15 cellular contexts compared by ENCODE assay signal in the genomic region with DNA sequence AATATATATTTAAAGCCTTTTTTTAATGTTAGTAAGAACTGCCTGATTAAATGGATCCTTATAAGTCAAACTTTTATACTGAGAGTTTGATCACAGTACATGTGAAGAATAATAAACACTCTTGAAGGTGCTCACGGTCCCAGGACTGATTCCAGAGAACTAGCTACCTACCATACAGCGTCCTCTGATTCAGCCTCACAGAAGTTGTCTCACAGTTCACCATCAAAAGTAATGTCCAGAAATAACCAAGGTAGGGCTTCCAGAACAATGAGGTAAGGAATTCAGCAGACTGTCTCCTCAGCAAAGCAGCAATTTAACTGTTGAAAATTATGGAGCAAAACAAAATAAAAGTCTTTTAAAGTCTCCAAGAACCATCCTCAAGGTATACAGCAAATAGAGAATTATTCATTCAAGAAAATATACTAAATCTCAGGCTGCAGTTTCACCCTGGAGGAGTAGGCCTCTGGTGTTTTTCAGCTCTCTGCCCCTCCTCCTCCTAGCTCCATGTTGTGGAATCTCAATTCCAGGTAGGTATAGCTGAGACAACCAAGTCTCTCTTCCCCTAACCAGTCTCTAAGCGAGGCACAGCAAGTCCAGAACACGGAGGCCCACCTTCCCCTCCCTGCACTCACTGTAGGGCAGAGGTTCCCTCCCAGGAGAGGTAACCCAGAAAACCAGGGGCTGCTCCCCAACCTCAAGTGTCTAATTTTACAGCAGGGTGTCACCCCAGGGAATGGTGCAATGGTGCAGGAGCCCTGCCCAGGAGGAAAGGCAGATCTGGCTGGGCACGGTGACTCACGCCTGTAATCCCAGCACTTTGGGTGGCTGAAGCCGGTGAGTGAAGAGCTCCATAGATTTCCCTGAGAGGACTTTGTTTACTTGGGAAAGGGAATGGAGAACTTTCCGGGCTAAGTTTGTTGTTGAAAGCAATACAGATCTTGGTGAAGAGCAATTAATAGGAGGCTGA. TPM values are rescaled to one million over a fixed set of nuclear protein-coding genes. Genes with fewer than 3 reads are reported as not detected.
DNase-seq lines count a peak whose midpoint lies in the region; ATAC-seq and TF ChIP-seq lines count a peak whose summit lies in the region.
"Had no signal": no experiment of that assay in that cellular context is flagged by ENCODE, and none has a peak within 500 bp of the region (broad histone marks: within the 10 kb centered on the region; RNA-seq: fewer than 3 reads in every experiment).

No MANE protein-coding gene starts in this region.

- CTCF ChIA-PET in activated CD4-positive, alpha-beta memory T cell treated with anti-CD3 and anti-CD28 coated beads, Interleukin-2, amount 10 ng/mL, durations not matched to agents 7 days and 5 days (lab: Charles Lee), result interaction anchor here (1.7 kb wide), 1 partner anchor 11 kb away, joined by 4 read pairs; no protein-coding TSS in a partner anchor

- H3K18ac ChIP-seq in trophoblast cell (ENCODE audit: low read length), result no peak overlapping the region

- no peaks in the 10 kb centered on the region for H3K9me3 ChIP-seq in trophoblast cell (ENCODE audit: insufficient read depth, low read depth, low read length)

- H3K36me3 Mint-ChIP-seq in activated CD4-positive, alpha-beta memory T cell treated with anti-CD3 and anti-CD28 coated beads, Interleukin-2, amount 10 ng/mL, durations not matched to agents 7 days and 5 days (ENCODE audit: low read depth), result peaks cover 5% of the 10 kb centered on the region

- H3K9me3 Mint-ChIP-seq in activated CD4-positive, alpha-beta memory T cell treated with anti-CD3 and anti-CD28 coated beads, Interleukin-2, amount 10 ng/mL, durations not matched to agents 7 days and 5 days, result no peaks in the 10 kb centered on the region
- H3K9me3 Mint-ChIP-seq: stimulated activated naive CD8-positive, alpha-beta T cell treated with anti-CD3 and anti-CD28 coated beads, Interleukin-15, amount 100 ng/mL, for 72 hours; T-helper 2 cell treated with Interferon-gamma antibody and Interleukin-4, amounts not matched to agents 5 μg/mL and 100 μg/mL, for 36 hours had no signal

- POLR2A ChIA-PET in activated CD4-positive, alpha-beta memory T cell treated with anti-CD3 and anti-CD28 coated beads, Interleukin-2, amount 10 ng/mL, durations not matched to agents 7 days and 5 days (lab: Charles Lee), result no interaction called here

- no peaks in the 10 kb centered on the region for H3K27me3 Mint-ChIP-seq in activated CD4-positive, alpha-beta memory T cell treated with anti-CD3 and anti-CD28 coated beads, Interleukin-2, amount 10 ng/mL, durations not matched to agents 7 days and 5 days
- H3K27me3 Mint-ChIP-seq: activated naive CD8-positive, alpha-beta T cell treated with anti-CD3 and anti-CD28 coated beads for 36 hours; stimulated activated naive CD8-positive, alpha-beta T cell treated with anti-CD3 and anti-CD28 coated beads, Interleukin-15, amount 100 ng/mL, for 72 hours had no signal

- H2AFZ ChIP-seq in trophoblast cell (ENCODE audit: insufficient read depth, low read length, poor library complexity), result no peak overlapping the region

- H3K14ac ChIP-seq in trophoblast cell (ENCODE audit: low read length), result no peak overlapping the region

- no peak overlapping the region for H3K27ac Mint-ChIP-seq in activated CD4-positive, alpha-beta memory T cell treated with anti-CD3 and anti-CD28 coated beads, Interleukin-2, amount 10 ng/mL, durations not matched to agents 7 days and 5 days
- H3K27ac Mint-ChIP-seq: activated naive CD8-positive, alpha-beta T cell treated with anti-CD3 and anti-CD28 coated beads for 36 hours; stimulated activated naive CD8-positive, alpha-beta T cell treated with anti-CD3 and anti-CD28 coated beads, Interleukin-15, amount 100 ng/mL, for 72 hours; T-helper 2 cell treated with Interferon-gamma antibody and Interleukin-4, amounts not matched to agents 5 μg/mL and 100 μg/mL, for 36 hours had no signal

- no peak overlapping the region for H3K27ac ChIP-seq in trophoblast cell (ENCODE audit: low read depth, low read length)
- no peak overlapping the region for H3K27ac ChIP-seq in coronary artery

- H4K12ac ChIP-seq in trophoblast cell (ENCODE audit: low read depth, low read length), result no peak overlapping the region

- no peak overlapping the region for H3K4me3 Mint-ChIP-seq in activated CD4-positive, alpha-beta memory T cell treated with anti-CD3 and anti-CD28 coated beads, Interleukin-2, amount 10 ng/mL, durations not matched to agents 7 days and 5 days
- H3K4me3 Mint-ChIP-seq: activated naive CD8-positive, alpha-beta T cell treated with anti-CD3 and anti-CD28 coated beads for 36 hours; stimulated activated naive CD8-positive, alpha-beta T cell treated with anti-CD3 and anti-CD28 coated beads, Interleukin-15, amount 100 ng/mL, for 72 hours; T-helper 2 cell treated with Interferon-gamma antibody and Interleukin-4, amounts not matched to agents 5 μg/mL and 100 μg/mL, for 36 hours had no signal

- TF ChIP-seq CTCF in coronary artery (IDR thresholded peaks at IDR 0.05), result no peak

- no peaks in the 10 kb centered on the region for H3K27me3 ChIP-seq in trophoblast cell (ENCODE audit: insufficient read depth, low read length)

- H3K4me1 ChIP-seq in trophoblast cell (ENCODE audit: control insufficient read depth in 1 of 2, insufficient read depth in 2 of 2, low read length in 2 of 2), result no peaks in the 10 kb centered on the region

- DNase-seq in GM03348 (ENCODE audit: low spot score) (peak; percentile 17), LoVo (ENCODE audit: low spot score) (peak; percentile 80), trophoblast cell (no peak), coronary artery (ENCODE audit: low spot score) (no peak), NCI-H69 (lab: John Stamatoyannopoulos, UW) (no peak), NCI-H345 treated with DMSO at 0.1 percent for 48 hours (lab: John Stamatoyannopoulos, UW; ENCODE audit: unreplicated experiment) (no peak)
- DNase-seq in activated CD4-positive, alpha-beta memory T cell treated with anti-CD3 and anti-CD28 coated beads, Interleukin-2, amount 10 ng/mL, durations not matched to agents 7 days and 5 days, result no peak
- DNase-seq: activated naive CD8-positive, alpha-beta T cell treated with anti-CD3 and anti-CD28 coated beads for 36 hours; caudate nucleus; NCI-H2029 treated with DMSO at 0.1 percent for 48 hours; NCI-H774; small intestine; stimulated activated naive CD8-positive, alpha-beta T cell treated with anti-CD3 and anti-CD28 coated beads, Interleukin-15, amount 100 ng/mL, for 72 hours had no signal

- no peaks in the 10 kb centered on the region for H3K79me2 ChIP-seq in trophoblast cell (ENCODE audit: control insufficient read depth, insufficient read depth, low read length, poor library complexity)

- H3K36me3 ChIP-seq in trophoblast cell (ENCODE audit: control insufficient read depth in 1 of 2, insufficient read depth in 2 of 2, low read length in 2 of 2), result no peaks in the 10 kb centered on the region

- no peak overlapping the region for H4K8ac ChIP-seq in trophoblast cell (ENCODE audit: low read depth, low read length)

- H2BK120ac ChIP-seq in trophoblast cell (ENCODE audit: insufficient read depth, low read length, poor library complexity), result no peak overlapping the region

- no peak overlapping the region for H3K4me2 ChIP-seq in trophoblast cell (ENCODE audit: low read length)

- no peak overlapping the region for H3K23ac ChIP-seq in trophoblast cell (ENCODE audit: low read length)

- H2BK5ac ChIP-seq in trophoblast cell (ENCODE audit: low read depth, low read length, poor library complexity), result no peak overlapping the region

- peak overlapping the region; percentile 44 for H2BK12ac ChIP-seq in trophoblast cell (ENCODE audit: low read length)

- H3K4me1 Mint-ChIP-seq in activated CD4-positive, alpha-beta memory T cell treated with anti-CD3 and anti-CD28 coated beads, Interleukin-2, amount 10 ng/mL, durations not matched to agents 7 days and 5 days, result peaks cover 37% of the 10 kb centered on the region

- H3K4ac ChIP-seq in trophoblast cell (ENCODE audit: low read depth, low read length), result no peak overlapping the region

- no peak overlapping the region for H3K9ac ChIP-seq in trophoblast cell (ENCODE audit: low read length)

- H3K4me3 ChIP-seq in trophoblast cell (ENCODE audit: low read depth, low read length), result no peak overlapping the region
- no peak overlapping the region for H3K4me3 ChIP-seq in coronary artery

- ATAC-seq in esophagus mucosa, result peak; percentile 96
- ATAC-seq: stimulated activated naive CD8-positive, alpha-beta T cell treated with anti-CD3 and anti-CD28 coated beads, Interleukin-15, amount 100 ng/mL, for 72 hours had no signal

- H3K79me1 ChIP-seq in trophoblast cell (ENCODE audit: low read length), result no peaks in the 10 kb centered on the region

- no peak overlapping the region for H4K91ac ChIP-seq in trophoblast cell (ENCODE audit: low read depth, low read length)

- WGBS in trophoblast cell (ENCODE audit: extremely low coverage, insufficient coverage, insufficient read length), result no CpG with 5 or more reads among the region's 8 CpGs

- no peak overlapping the region for H2AK5ac ChIP-seq in trophoblast cell (ENCODE audit: low read length)

RNA-seq across cellular contexts. Expression of a gene that starts 28.6 kb away (rescaled TPM):
- 2.7 TPM for total RNA-seq in esophagus mucosa
- 0.79 and 0.90 TPM in 2 replicates for polyA plus RNA-seq in trophoblast cell (2013)
- 1 to 10 TPM; 1.2 to 1.4 TPM for total RNA-seq in activated CD4-positive, alpha-beta memory T cell treated with anti-CD3 and anti-CD28 coated beads, Interleukin-2, amount 10 ng/mL, durations not matched to agents 7 days and 5 days

RNA-seq across cellular contexts. Expression of a gene that starts 57.7 kb away (rescaled TPM):
- total RNA-seq in esophagus mucosa, result 14.7 TPM
- polyA plus RNA-seq in trophoblast cell (2013), result 10.8 and 10.9 TPM in 2 replicates
- total RNA-seq in activated CD4-positive, alpha-beta memory T cell treated with anti-CD3 and anti-CD28 coated beads, Interleukin-2, amount 10 ng/mL, durations not matched to agents 7 days and 5 days, result 10 to 100 TPM; 10.9 to 17.2 TPM

Comparison
In these comparisons a context has a peak if more than half of its experiments do, and no peak if none do; other contexts are left out.
1. DNase-seq: peak in GM03348 (single experiment) and LoVo (single experiment); none in trophoblast cell (0 of 2), coronary artery (single experiment), NCI-H69 (single experiment), activated CD4-positive, alpha-beta memory T cell treated with anti-CD3 and anti-CD28 coated beads, Interleukin-2, amount 10 ng/mL, durations not matched to agents 7 days and 5 days (single experiment) and NCI-H345 treated with DMSO at 0.1 percent for 48 hours (single experiment).